Comparison of ENCODE assay signal across 9 cellular contexts in genomic region chr11:12185914-12186313, GRCh38.
DNase-seq lines count a peak whose midpoint lies in the region; ATAC-seq lines count a peak whose summit lies in the region.
"Had no signal": no experiment of that assay in that cellular context is flagged by ENCODE, and none has a peak within 500 bp of the region (broad histone marks: within the 10 kb centered on the region; RNA-seq: fewer than 3 reads in every experiment).

No MANE protein-coding gene starts in this region.

- DNase-seq in HCEC 1CT (peak; percentile 45), NCI-H69 (lab: John Stamatoyannopoulos, UW) (peak; percentile 52), fibroblast of gingiva (ENCODE audit: low read depth) (peak; percentile 23), sciatic nerve (ENCODE audit: low spot score) (no peak), anterior cingulate cortex (lab: John Stamatoyannopoulos, UW) (no peak), AG08396 (ENCODE audit: low spot score) (no peak)
- DNase-seq in activated CD4-positive, alpha-beta memory T cell treated with anti-CD3 and anti-CD28 coated beads, Interleukin-2, amount 10 ng/mL, durations not matched to agents 7 days and 5 days: no peak
- no peak for DNase-seq in activated T-cell treated with anti-CD3 and anti-CD28 coated beads, Interleukin-2, amount 50 U/mL, for 24 hours
- DNase-seq: stimulated activated CD4-positive, alpha-beta T cell treated with anti-CD3 and anti-CD28 coated beads, Interleukin-2, amount 100 ng/mL, for 48 hours had no signal

- H3K36me3 Mint-ChIP-seq in activated CD4-positive, alpha-beta memory T cell treated with anti-CD3 and anti-CD28 coated beads, Interleukin-2, amount 10 ng/mL, durations not matched to agents 7 days and 5 days (ENCODE audit: low read depth): peaks cover 31% of the 10 kb centered on the region
- peaks cover 10% of the 10 kb centered on the region for H3K36me3 Mint-ChIP-seq in activated T-cell treated with anti-CD3 and anti-CD28 coated beads, Interleukin-2, amount 50 U/mL, for 24 hours (ENCODE audit: low read depth)

- no peaks in the 10 kb centered on the region for H3K9me3 Mint-ChIP-seq in activated CD4-positive, alpha-beta memory T cell treated with anti-CD3 and anti-CD28 coated beads, Interleukin-2, amount 10 ng/mL, durations not matched to agents 7 days and 5 days
- no peaks in the 10 kb centered on the region for H3K9me3 Mint-ChIP-seq in activated T-cell treated with anti-CD3 and anti-CD28 coated beads, Interleukin-2, amount 50 U/mL, for 24 hours

- intact Hi-C loops in sciatic nerve (cut with DNase I): no loop called here

- H3K27me3 Mint-ChIP-seq in activated CD4-positive, alpha-beta memory T cell treated with anti-CD3 and anti-CD28 coated beads, Interleukin-2, amount 10 ng/mL, durations not matched to agents 7 days and 5 days: no peaks in the 10 kb centered on the region
- no peaks in the 10 kb centered on the region for H3K27me3 Mint-ChIP-seq in activated T-cell treated with anti-CD3 and anti-CD28 coated beads, Interleukin-2, amount 50 U/mL, for 24 hours

- no peak overlapping the region for H3K27ac Mint-ChIP-seq in activated CD4-positive, alpha-beta memory T cell treated with anti-CD3 and anti-CD28 coated beads, Interleukin-2, amount 10 ng/mL, durations not matched to agents 7 days and 5 days
- H3K27ac Mint-ChIP-seq in activated T-cell treated with anti-CD3 and anti-CD28 coated beads, Interleukin-2, amount 50 U/mL, for 24 hours: no peak overlapping the region

- H3K4me1 Mint-ChIP-seq in activated CD4-positive, alpha-beta memory T cell treated with anti-CD3 and anti-CD28 coated beads, Interleukin-2, amount 10 ng/mL, durations not matched to agents 7 days and 5 days: peaks cover 52% of the 10 kb centered on the region
- peaks cover 53% of the 10 kb centered on the region for H3K4me1 Mint-ChIP-seq in activated T-cell treated with anti-CD3 and anti-CD28 coated beads, Interleukin-2, amount 50 U/mL, for 24 hours (ENCODE audit: low read depth)

- CTCF ChIA-PET in activated CD4-positive, alpha-beta memory T cell treated with anti-CD3 and anti-CD28 coated beads, Interleukin-2, amount 10 ng/mL, durations not matched to agents 7 days and 5 days (lab: Charles Lee): no interaction called here

- POLR2A ChIA-PET in activated CD4-positive, alpha-beta memory T cell treated with anti-CD3 and anti-CD28 coated beads, Interleukin-2, amount 10 ng/mL, durations not matched to agents 7 days and 5 days (lab: Charles Lee): interaction anchor here (1.3 to 19.5 kb wide), 4 partner anchors 5 to 41 kb away, joined by 3 to 290 read pairs (median 148); no protein-coding TSS in a partner anchor

- peak; percentile 48 for ATAC-seq in sciatic nerve

- no peak overlapping the region for H3K4me3 Mint-ChIP-seq in activated CD4-positive, alpha-beta memory T cell treated with anti-CD3 and anti-CD28 coated beads, Interleukin-2, amount 10 ng/mL, durations not matched to agents 7 days and 5 days
- no peak overlapping the region for H3K4me3 Mint-ChIP-seq in activated T-cell treated with anti-CD3 and anti-CD28 coated beads, Interleukin-2, amount 50 U/mL, for 24 hours

Comparison
In these comparisons a context has a peak if more than half of its experiments do, and no peak if none do; other contexts are left out.
1. DNase-seq: peak in HCEC 1CT (single experiment), NCI-H69 (single experiment) and fibroblast of gingiva (single experiment); none in sciatic nerve (single experiment), anterior cingulate cortex (0 of 58), AG08396 (single experiment), activated CD4-positive, alpha-beta memory T cell treated with anti-CD3 and anti-CD28 coated beads, Interleukin-2, amount 10 ng/mL, durations not matched to agents 7 days and 5 days (single experiment) and activated T-cell treated with anti-CD3 and anti-CD28 coated beads, Interleukin-2, amount 50 U/mL, for 24 hours (single experiment).